ENCODE assay signal across 27 cellular contexts in genomic region chr4:151692821-151693504, GRCh38.
A peak's percentile ranks its signal among the peaks of the same experiment; 100 is the strongest.
DNase-seq lines count a peak whose midpoint lies in the region; ATAC-seq, FAIRE-seq and TF ChIP-seq lines count a peak whose summit lies in the region.
"Had no signal": no experiment of that assay in that cellular context is flagged by ENCODE, and none has a peak within 500 bp of the region (broad histone marks: within the 10 kb centered on the region; RNA-seq: fewer than 3 reads in every experiment).

No MANE protein-coding gene starts in this region.

- POLR2A ChIA-PET in HepG2 (lab: Yijun Ruan, JAX), result no interaction called here

- no peaks in the 10 kb centered on the region for H3K27me3 Mint-ChIP-seq in brain
- H3K27me3 Mint-ChIP-seq in nephron (ENCODE audit: low read depth), result no peaks in the 10 kb centered on the region
- H3K27me3 Mint-ChIP-seq: CD4-positive, alpha-beta T cell; naive thymus-derived CD8-positive, alpha-beta T cell; stimulated activated naive CD8-positive, alpha-beta T cell treated with anti-CD3 and anti-CD28 coated beads, Interleukin-15, Interleukin-2, amounts not matched to agents 100 ng/mL and 50 ng/mL, for 24 hours; T-helper 17 cell had no signal

- ATAC-seq in heart left ventricle (no peak), pancreas (no peak), HepG2 (no peak)
- ATAC-seq: body of pancreas; left lobe of liver; naive thymus-derived CD8-positive, alpha-beta T cell; PC-3; T-helper 17 cell had no signal

- no peak for TF ChIP-seq RAD21 in HepG2 (CRISPR knock-in tag; IDR thresholded peaks at IDR 0.05)

- H3K4me3 Mint-ChIP-seq in brain (no peak overlapping the region), nephron (no peak overlapping the region)
- H3K4me3 Mint-ChIP-seq: CD4-positive, alpha-beta T cell; naive thymus-derived CD8-positive, alpha-beta T cell; stimulated activated naive CD8-positive, alpha-beta T cell treated with anti-CD3 and anti-CD28 coated beads, Interleukin-15, Interleukin-2, amounts not matched to agents 100 ng/mL and 50 ng/mL, for 24 hours; T-helper 17 cell had no signal

- H3K27me3 ChIP-seq in right atrium auricular region (no peaks in the 10 kb centered on the region), heart left ventricle (no peaks in the 10 kb centered on the region), Karpas-422 (ENCODE audit: low read length) (no peaks in the 10 kb centered on the region), pancreas (no peaks in the 10 kb centered on the region), HepG2 (ENCODE audit: control insufficient read depth in 1 of 2, insufficient read depth in 2 of 2, low read length in 2 of 2) (no peaks in the 10 kb centered on the region), trophoblast cell (ENCODE audit: insufficient read depth, low read length) (no peaks in the 10 kb centered on the region)
- H3K27me3 ChIP-seq: body of pancreas had no signal

- H3K4me1 Mint-ChIP-seq in brain (peaks cover 64% of the 10 kb centered on the region), nephron (peaks cover 57% of the 10 kb centered on the region)
- H3K4me1 Mint-ChIP-seq: T-helper 17 cell had no signal

- H4K8ac ChIP-seq in trophoblast cell (ENCODE audit: low read depth, low read length), result no peak overlapping the region

- TF ChIP-seq CTCF in right atrium auricular region (IDR thresholded peaks at IDR 0.05) (no peak), heart left ventricle (IDR thresholded peaks at IDR 0.05) (no peak), brain (conservative IDR thresholded peaks at IDR 0.05) (no peak), nephron (IDR thresholded peaks at IDR 0.05; ENCODE audit: unreplicated experiment in 3 of 3) (no peak), pancreas (IDR thresholded peaks at IDR 0.05) (no peak), HepG2 (CRISPR knock-in tag; IDR thresholded peaks at IDR 0.05) (no peak)

- H3K9me3 Mint-ChIP-seq in brain, result peaks cover 0 to under 1% (median 0%) of the 10 kb centered on the region in 5 experiments
- no peaks in the 10 kb centered on the region for H3K9me3 Mint-ChIP-seq in nephron
- H3K9me3 Mint-ChIP-seq: CD4-positive, alpha-beta T cell; stimulated activated naive CD8-positive, alpha-beta T cell treated with anti-CD3 and anti-CD28 coated beads, Interleukin-15, Interleukin-2, amounts not matched to agents 100 ng/mL and 50 ng/mL, for 24 hours had no signal

- H3K36me3 ChIP-seq in right atrium auricular region, result no peaks in the 10 kb centered on the region
- H3K36me3 ChIP-seq in heart left ventricle, result peaks cover 0 to 15% (median 0%) of the 10 kb centered on the region in 9 donors
- 0 out of 2 replicates have a peak, but pooled peaks cover under 1% of the 10 kb centered on the region for H3K36me3 ChIP-seq in Karpas-422 (ENCODE audit: insufficient read depth, low read length)
- H3K36me3 ChIP-seq in pancreas, result no peaks in the 10 kb centered on the region
- peaks cover 4 to 16% of the 10 kb centered on the region in 2 experiments; a peak in 3 of 5 replicates for H3K36me3 ChIP-seq in HepG2 (replicated peaks in 1 of 2; ENCODE audit: control insufficient read depth in 1 of 2, insufficient read depth in 2 of 2, low read length in 2 of 2)
- no peaks in the 10 kb centered on the region for H3K36me3 ChIP-seq in trophoblast cell (ENCODE audit: control insufficient read depth in 1 of 2, insufficient read depth in 2 of 2, low read length in 2 of 2)
- H3K36me3 ChIP-seq: thoracic aorta had no signal

- H3K79me2 ChIP-seq in Karpas-422 (ENCODE audit: low read length), result no peaks in the 10 kb centered on the region
- no peaks in the 10 kb centered on the region for H3K79me2 ChIP-seq in HepG2 (ENCODE audit: insufficient read depth, low read length)
- no peaks in the 10 kb centered on the region for H3K79me2 ChIP-seq in trophoblast cell (ENCODE audit: control insufficient read depth, insufficient read depth, low read length, poor library complexity)

- H3K36me3 Mint-ChIP-seq in brain, result peaks cover 18% of the 10 kb centered on the region
- peaks cover 18% of the 10 kb centered on the region for H3K36me3 Mint-ChIP-seq in nephron (ENCODE audit: low read depth)

- no peak overlapping the region for H2BK5ac ChIP-seq in trophoblast cell (ENCODE audit: low read depth, low read length, poor library complexity)

- in situ Hi-C loops in HepG2 (cut with HindIII; ENCODE audit: extremely low pct_ligation_motif_present, low pct_unique_long_range_greater_than_20kb), result no loop called here

- intact Hi-C loops in heart left ventricle (cut with DNase I) (loop anchor here in 2 of 10 donors (5.0 to 10.0 kb wide), 2 partner anchors 69 to 692 kb away; partner anchors contain the start of gene GATB (in 1 of the 2)), pancreas (cut with DNase I) (no loop called here), HepG2 (cut with micrococcal nuclease; ENCODE audit: unreplicated experiment) (no loop called here)

- no peak overlapping the region for H3K14ac ChIP-seq in trophoblast cell (ENCODE audit: low read length)

- H3K4me3 ChIP-seq in right atrium auricular region, result no peak overlapping the region
- H3K4me3 ChIP-seq in heart left ventricle, result no peak overlapping the region
- no peak overlapping the region for H3K4me3 ChIP-seq in Karpas-422 (ENCODE audit: low read length)
- H3K4me3 ChIP-seq in pancreas, result no peak overlapping the region
- H3K4me3 ChIP-seq in HepG2 (replicated peaks in 1 of 3; ENCODE audit: insufficient read depth in 1 of 3, low read depth in 2 of 3, low read length in 3 of 3), result no peak overlapping the region
- no peak overlapping the region for H3K4me3 ChIP-seq in trophoblast cell (ENCODE audit: low read depth, low read length)
- H3K4me3 ChIP-seq: body of pancreas, GM23248, smooth muscle cell, thoracic aorta had no signal

- H4K20me1 ChIP-seq in Karpas-422 (ENCODE audit: insufficient read depth, low read depth, low read length) (no peaks in the 10 kb centered on the region), HepG2 (ENCODE audit: insufficient read depth, low read length) (no peaks in the 10 kb centered on the region)

- no peak overlapping the region for H3K18ac ChIP-seq in trophoblast cell (ENCODE audit: low read length)

- no peak overlapping the region for H3K9ac ChIP-seq in Karpas-422 (ENCODE audit: low read length)
- H3K9ac ChIP-seq in HepG2 (ENCODE audit: insufficient read depth, low read depth, low read length), result no peak overlapping the region
- H3K9ac ChIP-seq in trophoblast cell (ENCODE audit: low read length), result no peak overlapping the region
- H3K9ac ChIP-seq: GM23248 had no signal

- peaks cover 3 to 51% of the 10 kb centered on the region in 2 donors for H3K4me1 ChIP-seq in right atrium auricular region
- peaks cover 1 to 64% (median 41%) of the 10 kb centered on the region in 12 donors for H3K4me1 ChIP-seq in heart left ventricle
- peaks cover 12% of the 10 kb centered on the region for H3K4me1 ChIP-seq in Karpas-422 (ENCODE audit: low read length)
- no peaks in the 10 kb centered on the region for H3K4me1 ChIP-seq in pancreas
- H3K4me1 ChIP-seq in HepG2 (ENCODE audit: insufficient read depth, low read length), result no peaks in the 10 kb centered on the region
- peaks cover 18 to 27% of the 10 kb centered on the region in 2 experiments for H3K4me1 ChIP-seq in trophoblast cell (ENCODE audit: control insufficient read depth in 1 of 2, insufficient read depth in 2 of 2, low read length in 2 of 2)
- H3K4me1 ChIP-seq: body of pancreas had no signal

- no peak for TF ChIP-seq POLR2A in heart left ventricle (IDR thresholded peaks at IDR 0.05)
- TF ChIP-seq POLR2A in HepG2 (IDR thresholded peaks at IDR 0.05; ENCODE audit: insufficient read depth in 1 of 2, low read depth in 2 of 2, low read length in 2 of 2), result no peak

- FAIRE-seq in pancreas (lab: Jason Lieb, UNC) (no peak), HepG2 (lab: Jason Lieb, UNC) (no peak)
- FAIRE-seq: islet of Langerhans, TTC549 had no signal

- H3K9me3 ChIP-seq in right atrium auricular region (no peaks in the 10 kb centered on the region), heart left ventricle (peaks cover 0 to 4% (median 0%) of the 10 kb centered on the region in 12 donors), Karpas-422 (ENCODE audit: low read length) (no peaks in the 10 kb centered on the region), pancreas (no peaks in the 10 kb centered on the region), HepG2 (ENCODE audit: low read length) (no peaks in the 10 kb centered on the region), trophoblast cell (ENCODE audit: insufficient read depth, low read depth, low read length) (no peaks in the 10 kb centered on the region)
- H3K9me3 ChIP-seq: body of pancreas, thoracic aorta had no signal

- H2BK12ac ChIP-seq in trophoblast cell (ENCODE audit: low read length), result no peak overlapping the region

- H3K4me2 ChIP-seq in Karpas-422 (ENCODE audit: low read depth, low read length, poor library complexity, severe bottlenecking), result no peak overlapping the region
- no peak overlapping the region for H3K4me2 ChIP-seq in HepG2 (ENCODE audit: low read depth, low read length)
- H3K4me2 ChIP-seq in trophoblast cell (ENCODE audit: low read length), result no peak overlapping the region
- H3K4me2 ChIP-seq: smooth muscle cell had no signal

- peak overlapping the region in 4 of 5 experiments; percentile 83 to 91 (median 89) for H3K27ac Mint-ChIP-seq in brain
- H3K27ac Mint-ChIP-seq in nephron, result peak overlapping the region in 2 of 3 experiments; percentile 54 to 92
- H3K27ac Mint-ChIP-seq: CD4-positive, alpha-beta T cell; naive thymus-derived CD8-positive, alpha-beta T cell; stimulated activated naive CD8-positive, alpha-beta T cell treated with anti-CD3 and anti-CD28 coated beads, Interleukin-15, Interleukin-2, amounts not matched to agents 100 ng/mL and 50 ng/mL, for 24 hours; T-helper 17 cell had no signal

- no peak overlapping the region for H2BK120ac ChIP-seq in trophoblast cell (ENCODE audit: insufficient read depth, low read length, poor library complexity)

- WGBS in heart left ventricle, 4 donors, result 71 to 81% (median 74%) methylated on average over 17 of the region's 17 CpGs
- WGBS in pancreas, 2 donors, result 85 to 86% methylated on average over 17 of the region's 17 CpGs
- WGBS in HepG2 (ENCODE audit: low lambda C conversion rate), result 94% methylated on average over 17 of the region's 17 CpGs
- no CpG with 5 or more reads among the region's 17 CpGs for WGBS in trophoblast cell (ENCODE audit: extremely low coverage, insufficient coverage, insufficient read length)

- BruUV-seq in HepG2 (replicated peaks; lab: Mats Ljungman, UMichigan), result no TSS peak

- no peak overlapping the region for H3K4ac ChIP-seq in trophoblast cell (ENCODE audit: low read depth, low read length)

- CTCF ChIA-PET in HepG2 (lab: Yijun Ruan, JAX; ENCODE audit: low intra/inter-chr PET ratio, low total read pairs), result no interaction called here

- no peak overlapping the region for H2AK5ac ChIP-seq in trophoblast cell (ENCODE audit: low read length)

- H3K27ac ChIP-seq in right atrium auricular region, result peak overlapping the region; percentile 51 to 86
- peak overlapping the region in 2 of 12 donors; percentile 12 to 79 for H3K27ac ChIP-seq in heart left ventricle
- H3K27ac ChIP-seq in Karpas-422 (ENCODE audit: low read length), result no peak overlapping the region
- H3K27ac ChIP-seq in pancreas, result no peak overlapping the region
- H3K27ac ChIP-seq in HepG2 (ENCODE audit: extremely low read length, insufficient read depth, low read length), result no peak overlapping the region
- H3K27ac ChIP-seq in trophoblast cell (ENCODE audit: low read depth, low read length), result no peak overlapping the region
- H3K27ac ChIP-seq: body of pancreas, epithelial cell of prostate, GM23248, thoracic aorta had no signal

- no peak overlapping the region for H4K91ac ChIP-seq in trophoblast cell (ENCODE audit: low read depth, low read length)

- peaks cover 8% of the 10 kb centered on the region for H3K79me1 ChIP-seq in trophoblast cell (ENCODE audit: low read length)

- no peak overlapping the region for H3K23ac ChIP-seq in trophoblast cell (ENCODE audit: low read length)

- no peak for DNase-seq in right atrium auricular region (ENCODE audit: low spot score)
- no peak for DNase-seq in heart left ventricle
- DNase-seq in Karpas-422, result no peak
- no peak for DNase-seq in pancreas
- no peak for DNase-seq in HepG2 (ENCODE audit: low spot score)
- DNase-seq in trophoblast cell, result no peak
- DNase-seq: activated CD4-positive, CD25-positive, alpha-beta regulatory T cell; activated T-cell treated with anti-CD3 and anti-CD28 coated beads, Interleukin-2, amount 50 U/mL, for 48 hours; CD4-positive, alpha-beta T cell; DND-41; GM23248; MV-4-11; naive thymus-derived CD8-positive, alpha-beta T cell; NCI-H1436; NCI-H2171; PC-3; T-helper 17 cell had no signal

- no peak overlapping the region for H4K12ac ChIP-seq in trophoblast cell (ENCODE audit: low read depth, low read length)

- TF ChIP-seq EP300 in HepG2 (IDR thresholded peaks at IDR 0.05; ENCODE audit: low read depth in 2 of 2, low read length in 2 of 2) (no peak), HepG2 (CRISPR knock-in tag; IDR thresholded peaks at IDR 0.05; ENCODE audit: borderline replicate concordance) (no peak)

- H3K9me2 ChIP-seq in Karpas-422 (replicated peaks; ENCODE audit: insufficient read depth, low read length), result no peaks in the 10 kb centered on the region

- H2AFZ ChIP-seq in Karpas-422 (ENCODE audit: low read length) (no peak overlapping the region), HepG2 (ENCODE audit: low read length) (no peak overlapping the region), trophoblast cell (ENCODE audit: insufficient read depth, low read length, poor library complexity) (no peak overlapping the region)
- H2AFZ ChIP-seq: GM23248 had no signal

Comparison
In these comparisons a context has a peak if more than half of its experiments do, and no peak if none do; other contexts are left out.
1. H3K27ac ChIP-seq: peak in right atrium auricular region (2 of 2); none in Karpas-422 (single experiment), pancreas (0 of 4), HepG2 (single experiment) and trophoblast cell (single experiment).